11 cellular contexts compared by ENCODE assay signal in genomic region chr1:211925016-211925415, GRCh38.
DNase-seq lines count a peak whose midpoint lies in the region; ATAC-seq and TF ChIP-seq lines count a peak whose summit lies in the region.
"Had no signal": no experiment of that assay in that cellular context is flagged by ENCODE, and none has a peak within 500 bp of the region (broad histone marks: within the 10 kb centered on the region; RNA-seq: fewer than 3 reads in every experiment).

No MANE protein-coding gene starts in this region.

- no peaks in the 10 kb centered on the region for H3K9me2 ChIP-seq in HCT116 (ENCODE audit: insufficient read depth)

- H4K20me1 ChIP-seq in HCT116 (ENCODE audit: insufficient read depth) (no peaks in the 10 kb centered on the region; the same call in 1 of the 2 replicates), mammary epithelial cell (ENCODE audit: insufficient read depth, low read length) (no peaks in the 10 kb centered on the region)

- no peaks in the 10 kb centered on the region for H3K36me3 ChIP-seq in HCT116 (ENCODE audit: control insufficient read depth in 1 of 2, insufficient read depth in 2 of 2, low read length in 2 of 2)
- no peaks in the 10 kb centered on the region for H3K36me3 ChIP-seq in mammary epithelial cell (ENCODE audit: insufficient read depth, low read length)

- H2AFZ ChIP-seq in HCT116 (ENCODE audit: low read depth, low read length, poor library complexity, severe bottlenecking) (no peak overlapping the region), mammary epithelial cell (ENCODE audit: low read depth, low read length) (peak overlapping the region; percentile 46)

- ATAC-seq in HCT116 (peak; percentile 69; the same call in 1 of the 2 replicates), HG03135 (IDR thresholded peaks at IDR 0.05; ENCODE audit: unreplicated experiment) (no peak)
- ATAC-seq: left ventricle myocardium superior, sciatic nerve had no signal

- H3K4me3 ChIP-seq in HCT116 (replicated peaks in 1 of 2; ENCODE audit: low read depth in 1 of 2, low read length in 2 of 2), result no peak overlapping the region
- no peak overlapping the region for H3K4me3 ChIP-seq in mammary epithelial cell (replicated peaks in 1 of 3; ENCODE audit: insufficient read depth in 1 of 3, low read depth in 2 of 3, low read length in 3 of 3)

- no peaks in the 10 kb centered on the region for H3K79me2 ChIP-seq in HCT116 (ENCODE audit: insufficient read depth, low read length)
- no peaks in the 10 kb centered on the region for H3K79me2 ChIP-seq in mammary epithelial cell (ENCODE audit: insufficient read depth, low read length)

- no peak for TF ChIP-seq POLR2A in HCT116 (IDR thresholded peaks at IDR 0.05; ENCODE audit: borderline replicate concordance, extremely low read depth, insufficient read depth, insufficient read length)

- BruUV-seq in HCT116 (replicated peaks; lab: Mats Ljungman, UMichigan) (no TSS peak), mammary epithelial cell (replicated peaks; lab: Mats Ljungman, UMichigan) (no TSS peak)

- in situ Hi-C loops in mammary epithelial cell (cut with MboI; ENCODE audit: low sequenced_read_pairs in 2 of 2), result loop anchor here in 1 of 2 donors (25.0 kb wide), 1 partner anchor 213 kb away; no protein-coding TSS in a partner anchor

- WGBS in mammary epithelial cell (ENCODE audit: low coverage, missing lambda C conversion rate), result 4% methylated on average over 5 of the region's 7 CpGs

- TF ChIP-seq CTCF in HCT116 (IDR thresholded peaks at IDR 0.05 in 2 of 3, conservative IDR thresholded peaks at IDR 0.05 in 1 of 3; ENCODE audit: borderline replicate concordance in 1 of 3, insufficient read depth in 1 of 3, low read depth in 2 of 3, low read length in 2 of 3) (no peak), mammary epithelial cell (conservative IDR thresholded peaks at IDR 0.05 in 1 of 2, IDR thresholded peaks at IDR 0.05 in 1 of 2; ENCODE audit: extremely low read depth in 1 of 2, insufficient read depth in 1 of 2, low read depth in 1 of 2, low read length in 2 of 2) (no peak), GM10266 (IDR thresholded peaks at IDR 0.05; ENCODE audit: control insufficient read depth, insufficient read depth, low read depth, missing control alignments) (no peak)

- intact Hi-C loops in HCT116 (cut with micrococcal nuclease), result no loop called here
- intact Hi-C loops in mammary epithelial cell (cut with micrococcal nuclease), result loop anchor here (5.0 kb wide), 1 partner anchor 98 kb away; no protein-coding TSS in a partner anchor

- no peak overlapping the region for H3K9ac ChIP-seq in HCT116 (ENCODE audit: low read length)
- H3K9ac ChIP-seq in mammary epithelial cell (ENCODE audit: insufficient read depth, low read length), result no peak overlapping the region

- no peak for TF ChIP-seq RAD21 in HCT116 (IDR thresholded peaks at IDR 0.05; ENCODE audit: low read depth)

- DNase-seq in A172 (ENCODE audit: low spot score) (peak; percentile 61), HCT116 (ENCODE audit: low read depth, low spot score) (no peak), NCI-H2171 (lab: John Stamatoyannopoulos, UW) (peak; percentile 67), mammary epithelial cell (peak; percentile 66), AML-193 (lab: John Stamatoyannopoulos, UW) (no peak), GM10266 (ENCODE audit: extremely low spot score) (no peak)
- DNase-seq in activated effector memory CD4-positive, alpha-beta T cell treated with anti-CD3 and anti-CD28 coated beads, Interleukin-2, amount 50 U/mL, for 16 hours, result no peak
- DNase-seq: activated naive CD4-positive, alpha-beta T cell treated with Interleukin-2 at 50 U/mL for 16 hours; left ventricle myocardium superior had no signal

- RAD21 ChIA-PET in HCT116 (lab: Charles Lee; ENCODE audit: low non-redundant PET in 1 of 2, low total read pairs in 2 of 2, uncharacterized antibody in 2 of 2, unreplicated experiment in 2 of 2), result no interaction called here

- H3K4me2 ChIP-seq in HCT116 (ENCODE audit: low read length) (no peak overlapping the region), mammary epithelial cell (ENCODE audit: insufficient read depth, low read depth, low read length) (no peak overlapping the region)

- no peaks in the 10 kb centered on the region for H3K27me3 ChIP-seq in HCT116 (ENCODE audit: insufficient read depth, low read length)
- no peaks in the 10 kb centered on the region for H3K27me3 ChIP-seq in mammary epithelial cell (ENCODE audit: insufficient read depth, low read length)

- POLR2A ChIA-PET in HCT116 (lab: Charles Lee), result no interaction called here

- H3K27ac ChIP-seq in HCT116 (ENCODE audit: low read depth, low read length) (no peak overlapping the region), mammary epithelial cell (ENCODE audit: insufficient read depth, low read depth, low read length) (no peak overlapping the region)

- H3K9me3 ChIP-seq in HCT116 (ENCODE audit: control insufficient read depth in 1 of 2, insufficient read depth in 1 of 2, low read depth in 1 of 2, low read length in 2 of 2), result no peaks in the 10 kb centered on the region
- no peaks in the 10 kb centered on the region for H3K9me3 ChIP-seq in mammary epithelial cell (replicated peaks; ENCODE audit: insufficient read depth, low read length)

- peaks cover 0 to 4% of the 10 kb centered on the region in 2 experiments; a peak in 1 of 4 replicates for H3K4me1 ChIP-seq in HCT116 (ENCODE audit: control insufficient read depth in 1 of 2, insufficient read depth in 2 of 2, low read length in 2 of 2)
- peaks cover 39% of the 10 kb centered on the region for H3K4me1 ChIP-seq in mammary epithelial cell (ENCODE audit: insufficient read depth, low read length)

- dilution Hi-C loops in mammary epithelial cell (cut with HindIII; ENCODE audit: low sequenced_read_pairs), result no loop called here

- CTCF ChIA-PET in HCT116 (lab: Charles Lee), result no interaction called here
- CTCF ChIA-PET in mammary epithelial cell (lab: Charles Lee; ENCODE audit: low non-redundant PET), result no interaction called here

TF ChIP-seq in HCT116, 20 proteins besides CTCF, POLR2A, EP300 and RAD21:
- TF ChIP-seq EGR1 (IDR thresholded peaks at IDR 0.05; ENCODE audit: low read depth) (no peak), CEBPB (IDR thresholded peaks at IDR 0.05; ENCODE audit: low read depth) (no peak), ATF3 (IDR thresholded peaks at IDR 0.05) (no peak), POLR2AphosphoS5 (IDR thresholded peaks at IDR 0.05; ENCODE audit: low read depth, low read length) (no peak), YY1 (IDR thresholded peaks at IDR 0.05; ENCODE audit: extremely low read depth, insufficient replicate concordance, low read depth, low read length) (no peak), MAX (IDR thresholded peaks at IDR 0.05) (no peak), EZH2 (IDR thresholded peaks at IDR 0.05) (no peak), CBX3 (IDR thresholded peaks at IDR 0.05; ENCODE audit: low read depth) (no peak), SIN3A (IDR thresholded peaks at IDR 0.05; ENCODE audit: low read depth) (no peak), ZFX (IDR thresholded peaks at IDR 0.05) (no peak), EZH2phosphoT487 (IDR thresholded peaks at IDR 0.05; ENCODE audit: borderline replicate concordance) (no peak), SRF (IDR thresholded peaks at IDR 0.05; ENCODE audit: low read depth) (no peak), JUND (IDR thresholded peaks at IDR 0.05) (no peak), REST (IDR thresholded peaks at IDR 0.05; ENCODE audit: low read depth) (no peak), SP1 (IDR thresholded peaks at IDR 0.05; ENCODE audit: low read depth) (no peak), FOSL1 (IDR thresholded peaks at IDR 0.05; ENCODE audit: low read depth) (no peak), ZNF274 (IDR thresholded peaks at IDR 0.05; ENCODE audit: low read depth, low read length) (no peak)
TF ChIP-seq in HCT116: peak in this region for 0.

Comparison
In these comparisons a context has a peak if more than half of its experiments do, and no peak if none do; other contexts are left out.
1. DNase-seq: peak in A172 (single experiment), NCI-H2171 (single experiment) and mammary epithelial cell (single experiment); none in HCT116 (single experiment), AML-193 (0 of 2), GM10266 (single experiment) and activated effector memory CD4-positive, alpha-beta T cell treated with anti-CD3 and anti-CD28 coated beads, Interleukin-2, amount 50 U/mL, for 16 hours (single experiment).